2 cellular contexts compared by ENCODE assay signal in genomic region chr9:113219972-113220371, GRCh38.
TF ChIP-seq lines count a peak whose summit lies in the region.

No MANE protein-coding gene starts in this region.

TF ChIP-seq in GM12891, 5 proteins besides CTCF, POLR2A, EP300 and RAD21:
- TF ChIP-seq TAF1 (IDR thresholded peaks at IDR 0.05; ENCODE audit: low read depth, low read length) = no peak
- TF ChIP-seq PAX5 (IDR thresholded peaks at IDR 0.05; ENCODE audit: insufficient read depth, low read length, severe bottlenecking) = no peak
- peak; percentile 78 for TF ChIP-seq SPI1 (IDR thresholded peaks at IDR 0.05; ENCODE audit: low read depth, low read length)
- no peak for TF ChIP-seq POLR2AphosphoS5 (IDR thresholded peaks at IDR 0.05; ENCODE audit: low read depth, low read length)
- TF ChIP-seq POU2F2 (IDR thresholded peaks at IDR 0.05; ENCODE audit: low read depth, low read length) = 0 out of 2 replicates have a peak, but pooled peaks have one; percentile 34

TF ChIP-seq in GM12878, 131 proteins besides CTCF, POLR2A, EP300 and RAD21 (continues in another document):
- TF ChIP-seq ZBTB40 (IDR thresholded peaks at IDR 0.05; ENCODE audit: borderline replicate concordance) (no peak), MTA3 (IDR thresholded peaks at IDR 0.05; ENCODE audit: borderline replicate concordance, low read length) (0 out of 2 replicates have a peak, but pooled peaks have one; percentile 33), WRNIP1 (IDR thresholded peaks at IDR 0.05; ENCODE audit: borderline replicate concordance, low read depth, low read length) (no peak), SREBF2 (IDR thresholded peaks at IDR 0.05; ENCODE audit: low read length) (no peak), EZH2 (IDR thresholded peaks at IDR 0.05; ENCODE audit: borderline replicate concordance, control insufficient read depth, low read depth, low read length) (no peak), LARP7 (IDR thresholded peaks at IDR 0.05) (no peak), CBX3 (IDR thresholded peaks at IDR 0.05; ENCODE audit: borderline replicate concordance, low read depth) (no peak), NKRF (conservative IDR thresholded peaks at IDR 0.05) (no peak; the same call in 1 of the 2 replicates), RB1 (IDR thresholded peaks at IDR 0.05; ENCODE audit: borderline replicate concordance) (no peak), POLR2AphosphoS2 (IDR thresholded peaks at IDR 0.05; ENCODE audit: low read depth, low read length) (no peak), CBX5 (IDR thresholded peaks at IDR 0.05; ENCODE audit: low read depth) (peak; percentile 50; the same call in 1 of the 2 replicates), NR2C1 (IDR thresholded peaks at IDR 0.05) (no peak), PML (IDR thresholded peaks at IDR 0.05; ENCODE audit: low read length) (no peak), NFXL1 (IDR thresholded peaks at IDR 0.05; ENCODE audit: borderline replicate concordance) (no peak), SPI1 (IDR thresholded peaks at IDR 0.05; ENCODE audit: borderline replicate concordance, insufficient read depth, low read depth, low read length) (peak; percentile 80; the same call in 1 of the 2 replicates), MXI1 (IDR thresholded peaks at IDR 0.05; ENCODE audit: low read depth, low read length) (0 out of 2 replicates have a peak, but pooled peaks have one; percentile 56), ZZZ3 (IDR thresholded peaks at IDR 0.05; ENCODE audit: control insufficient read depth, insufficient read length, low read depth) (no peak), RAD51 (IDR thresholded peaks at IDR 0.05) (no peak), PRDM15 (CRISPR knock-in tag; IDR thresholded peaks at IDR 0.05) (no peak), SMC3 (IDR thresholded peaks at IDR 0.05; ENCODE audit: borderline replicate concordance, low read length) (no peak), ZNF217 (IDR thresholded peaks at IDR 0.05) (no peak), NFIC (IDR thresholded peaks at IDR 0.05; ENCODE audit: low read depth, low read length) (peak; percentile 82), IRF3 (IDR thresholded peaks at IDR 0.05) (no peak), ZBTB11 (CRISPR knock-in tag; IDR thresholded peaks at IDR 0.05) (no peak), TARDBP (IDR thresholded peaks at IDR 0.05; ENCODE audit: borderline replicate concordance) (no peak), PAX8 (IDR thresholded peaks at IDR 0.05) (no peak), TCF12 (IDR thresholded peaks at IDR 0.05; ENCODE audit: low read depth, low read length) (no peak), PKNOX1 (IDR thresholded peaks at IDR 0.05) (no peak), SP1 (IDR thresholded peaks at IDR 0.05; ENCODE audit: low read depth, low read length) (no peak), MYB (IDR thresholded peaks at IDR 0.05; ENCODE audit: borderline replicate concordance, low read depth, low read length) (no peak), CHD1 (IDR thresholded peaks at IDR 0.05; ENCODE audit: low read depth, low read length) (no peak), STAT1 (conservative IDR thresholded peaks at IDR 0.05) (0 out of 2 replicates have a peak, but pooled peaks have one; percentile 38), MAX (IDR thresholded peaks at IDR 0.05; ENCODE audit: low read depth, low read length) (no peak), BCLAF1 (IDR thresholded peaks at IDR 0.05) (no peak), FOXK2 (IDR thresholded peaks at IDR 0.05) (no peak), ZNF24 (IDR thresholded peaks at IDR 0.05) (no peak), SUPT20H (IDR thresholded peaks at IDR 0.05; ENCODE audit: borderline replicate concordance, control insufficient read depth, low read depth, low read length) (no peak), E2F4 (IDR thresholded peaks at IDR 0.05; ENCODE audit: low read depth, low read length) (no peak), EED (IDR thresholded peaks at IDR 0.05; ENCODE audit: low read depth) (peak; percentile 65)
